1 cellular context compared by ENCODE assay signal in the genomic region with DNA sequence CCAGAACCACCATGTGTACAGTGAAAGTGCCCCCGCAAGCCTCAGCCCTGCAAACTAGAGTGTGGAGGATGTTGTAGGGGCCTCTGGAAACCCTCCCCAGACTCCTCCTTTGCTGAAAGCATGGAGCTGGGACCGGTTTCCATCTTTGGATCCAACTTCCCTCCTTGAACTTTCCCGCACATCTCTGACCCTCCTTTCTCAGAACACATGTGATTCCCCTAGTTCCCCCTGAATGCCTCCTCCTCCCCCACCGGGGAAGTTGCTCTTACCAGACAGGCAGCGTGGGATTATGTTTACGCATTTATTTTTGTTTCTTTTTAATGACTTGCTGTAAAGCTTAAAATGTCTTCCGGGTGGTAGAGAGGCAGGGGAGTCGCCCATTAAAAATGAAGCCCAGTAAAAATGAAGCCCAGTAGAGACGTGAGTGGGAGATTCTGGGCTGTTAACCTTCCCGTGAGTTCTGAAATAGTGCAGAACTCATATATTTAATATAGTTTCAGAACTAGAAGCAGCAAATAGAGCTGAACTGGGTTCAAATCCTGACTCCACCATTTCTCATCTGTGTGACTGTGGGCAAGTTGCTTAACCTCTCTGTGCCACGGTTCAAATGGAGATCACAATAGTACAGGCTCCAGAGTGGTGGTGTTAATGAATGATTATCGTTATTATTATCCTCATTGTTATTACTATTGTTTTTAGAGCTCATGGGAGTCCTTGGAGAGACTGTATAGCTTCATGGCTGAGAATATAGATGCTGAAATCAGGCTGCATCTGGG.
TF ChIP-seq lines count a peak whose summit lies in the region.

No MANE protein-coding gene starts in this region.

TF ChIP-seq in liver, 16 proteins besides CTCF, POLR2A, EP300 and RAD21 (continued from another document):
- TF ChIP-seq SP1 (IDR thresholded peaks at IDR 0.05) = no peak
